7 cellular contexts compared by ENCODE assay signal in genomic region chr16:2212362-2213324, GRCh38. TPM values are rescaled to one million over a fixed set of nuclear protein-coding genes. Genes with fewer than 3 reads are reported as not detected.
DNase-seq lines count a peak whose midpoint lies in the region; ATAC-seq, FAIRE-seq and TF ChIP-seq lines count a peak whose summit lies in the region.
"Had no signal": no experiment of that assay in that cellular context is flagged by ENCODE, and none has a peak within 500 bp of the region (broad histone marks: within the 10 kb centered on the region; RNA-seq: fewer than 3 reads in every experiment).

No MANE protein-coding gene starts in this region.

- TF ChIP-seq CTCF in mammary epithelial cell (conservative IDR thresholded peaks at IDR 0.05 in 1 of 2, IDR thresholded peaks at IDR 0.05 in 1 of 2; ENCODE audit: extremely low read depth in 1 of 2, insufficient read depth in 1 of 2, low read depth in 1 of 2, low read length in 2 of 2) (no peak), gastrocnemius medialis (IDR thresholded peaks at IDR 0.05 in 4 of 5, conservative IDR thresholded peaks at IDR 0.05 in 1 of 5) (no peak)

- dilution Hi-C loops in mammary epithelial cell (cut with HindIII; ENCODE audit: low sequenced_read_pairs), result no loop called here

- no peak overlapping the region for H2AFZ ChIP-seq in mammary epithelial cell (ENCODE audit: low read depth, low read length)

- no peak for FAIRE-seq in GM19239 (lab: Jason Lieb, UNC)
- FAIRE-seq: A204.1 had no signal

- CTCF ChIA-PET in mammary epithelial cell (lab: Charles Lee; ENCODE audit: low non-redundant PET), result no interaction called here

- intact Hi-C loops in mammary epithelial cell (cut with micrococcal nuclease), result loop anchor here (5.0 kb wide), 1 partner anchor 50 kb away; no protein-coding TSS in a partner anchor
- intact Hi-C loops in gastrocnemius medialis (cut with DNase I; ENCODE audit: low total_unique reads), result loop anchor here (10.0 kb wide), 1 partner anchor 438 kb away; the partner anchor contains the start of genes EME2, MRPS34 and NME3

- in situ Hi-C loops in mammary epithelial cell (cut with MboI; ENCODE audit: low sequenced_read_pairs in 2 of 2) (no loop called here), gastrocnemius medialis (cut with MboI; ENCODE audit: low sequenced_read_pairs in 4 of 4) (no loop called here)

- H3K27ac ChIP-seq in mammary epithelial cell (ENCODE audit: insufficient read depth, low read depth, low read length), result no peak overlapping the region
- H3K27ac ChIP-seq in gastrocnemius medialis, result peak overlapping the region; percentile 77 to 91 (median 88)

- no peak for TF ChIP-seq POLR2A in gastrocnemius medialis (IDR thresholded peaks at IDR 0.05)

- H3K4me3 ChIP-seq in mammary epithelial cell (replicated peaks in 1 of 3; ENCODE audit: insufficient read depth in 1 of 3, low read depth in 2 of 3, low read length in 3 of 3), result peak overlapping the region in 2 of 3 experiments; percentile 52 to 88
- peak overlapping the region in 3 of 4 donors; percentile 54 to 65 (median 62) for H3K4me3 ChIP-seq in gastrocnemius medialis

- H3K36me3 ChIP-seq in mammary epithelial cell (ENCODE audit: insufficient read depth, low read length) (no peaks in the 10 kb centered on the region), gastrocnemius medialis (peaks cover 0 to 24% of the 10 kb centered on the region in 2 donors)

- ATAC-seq in gastrocnemius medialis (peak; percentile 40 to 58), HG02885 (IDR thresholded peaks at IDR 0.05; ENCODE audit: poor library complexity, unreplicated experiment) (no peak)

- H3K9me3 ChIP-seq in mammary epithelial cell (replicated peaks; ENCODE audit: insufficient read depth, low read length) (no peaks in the 10 kb centered on the region), gastrocnemius medialis (no peaks in the 10 kb centered on the region)

- no peaks in the 10 kb centered on the region for H4K20me1 ChIP-seq in mammary epithelial cell (ENCODE audit: insufficient read depth, low read length)

- H3K4me1 ChIP-seq in mammary epithelial cell (ENCODE audit: insufficient read depth, low read length), result peaks cover 26% of the 10 kb centered on the region
- peaks cover 36 to 42% of the 10 kb centered on the region in 2 donors for H3K4me1 ChIP-seq in gastrocnemius medialis

- BruUV-seq in mammary epithelial cell (replicated peaks; lab: Mats Ljungman, UMichigan), result no TSS peak

- DNase-seq in DMS 273 (lab: John Stamatoyannopoulos, UW; ENCODE audit: unreplicated experiment) (peak; percentile 51), DMS 273 treated with DMSO at 0.1 percent for 48 hours (lab: John Stamatoyannopoulos, UW) (no peak), mammary epithelial cell (peak; percentile 36), gastrocnemius medialis (peak; percentile 76 to 93), GM19239 (ENCODE audit: insufficient read length, low spot score) (no peak)

- 8% methylated on average over 15 of the region's 19 CpGs for WGBS in mammary epithelial cell (ENCODE audit: low coverage, missing lambda C conversion rate)

- H3K27me3 ChIP-seq in mammary epithelial cell (ENCODE audit: insufficient read depth, low read length) (no peaks in the 10 kb centered on the region), gastrocnemius medialis (no peaks in the 10 kb centered on the region)

- H3K9ac ChIP-seq in mammary epithelial cell (ENCODE audit: insufficient read depth, low read length), result no peak overlapping the region

- H3K4me2 ChIP-seq in mammary epithelial cell (ENCODE audit: insufficient read depth, low read depth, low read length), result peak overlapping the region; percentile 98

- H3K79me2 ChIP-seq in mammary epithelial cell (ENCODE audit: insufficient read depth, low read length), result peaks cover 33% of the 10 kb centered on the region

RNA-seq across cellular contexts. Expression of gene BRICD5, which starts 2.0 kb away (rescaled TPM):
- total RNA-seq in mammary epithelial cell (1 to 10 TPM in 1 of 2 donors, under 1 TPM in 1; 0.67 to 4.3 TPM), gastrocnemius medialis (1 to 10 TPM in 3 of 4 donors, under 1 TPM in 1; 0.15 to 2.2 (median 1.4) TPM)
- polyA plus RNA-seq in mammary epithelial cell, result 1.7 TPM
- polyA minus RNA-seq in mammary epithelial cell, result not detected

RNA-seq across cellular contexts. Expression of gene PGP, which starts 2.0 kb away (rescaled TPM):
- total RNA-seq in mammary epithelial cell, result 10 to 100 TPM; 12.8 to 19.0 TPM
- 19.9 TPM for polyA plus RNA-seq in mammary epithelial cell
- polyA minus RNA-seq in mammary epithelial cell, result 6.6 TPM
- 10 to 100 TPM; 19.6 to 43.1 (median 25.6) TPM for total RNA-seq in gastrocnemius medialis

RNA-seq across cellular contexts. Expression of gene MLST8, which starts 7.4 kb away (rescaled TPM):
- total RNA-seq in mammary epithelial cell (10 to 100 TPM; 39.0 to 55.8 TPM), gastrocnemius medialis (10 to 100 TPM; 40.3 to 77.0 (median 73.5) TPM)
- 68.1 TPM for polyA plus RNA-seq in mammary epithelial cell
- polyA minus RNA-seq in mammary epithelial cell, result 45.8 TPM

RNA-seq across cellular contexts. Expression of gene E4F1, which starts 10.7 kb away (rescaled TPM):
- total RNA-seq in mammary epithelial cell, result 10 to 100 TPM; 22.0 to 24.8 TPM
- polyA plus RNA-seq in mammary epithelial cell, result 15.2 TPM
- polyA minus RNA-seq in mammary epithelial cell, result 8.6 TPM
- 10 to 100 TPM; 24.5 to 38.4 (median 27.0) TPM for total RNA-seq in gastrocnemius medialis

RNA-seq across cellular contexts. Expression of gene CASKIN1, which starts 16.2 kb away (rescaled TPM):
- 1 to 10 TPM in 1 of 2 donors, under 1 TPM in 1; 0.83 to 1.4 TPM for total RNA-seq in mammary epithelial cell
- 0.09 TPM for polyA plus RNA-seq in mammary epithelial cell
- polyA minus RNA-seq in mammary epithelial cell, result not detected
- total RNA-seq in gastrocnemius medialis, result under 1 TPM in 3 of 4 donors, not detected in 1; 0.07 to 0.51 (median 0.10) TPM

Comparison
In these comparisons a context has a peak if more than half of its experiments do, and no peak if none do; other contexts are left out.
1. DNase-seq: peak in DMS 273 (single experiment), mammary epithelial cell (single experiment) and gastrocnemius medialis (2 of 2); none in DMS 273 treated with DMSO at 0.1 percent for 48 hours (single experiment) and GM19239 (single experiment).